Comparison of ENCODE assay signal across 8 cellular contexts in genomic region chr14:86057018-86057667, GRCh38.
A peak's percentile ranks its signal among the peaks of the same experiment; 100 is the strongest.
DNase-seq lines count a peak whose midpoint lies in the region; ATAC-seq and TF ChIP-seq lines count a peak whose summit lies in the region.

No MANE protein-coding gene starts in this region.

- TF ChIP-seq CTCF in AG09309 (IDR thresholded peaks at IDR 0.05; ENCODE audit: control insufficient read depth, insufficient read depth, low read depth, low read length, missing control alignments) = peak; percentile 69
- TF ChIP-seq CTCF in GM13976 (IDR thresholded peaks at IDR 0.05; ENCODE audit: borderline replicate concordance, control extremely low read depth, extremely low read depth, insufficient read depth, missing control alignments) = peak; percentile 38
- TF ChIP-seq CTCF in thoracic aorta (IDR thresholded peaks at IDR 0.05) = peak; percentile 32

- H3K4me1 ChIP-seq in thoracic aorta (ENCODE audit: control insufficient read depth in 1 of 2, low read depth in 2 of 2) = peaks cover 0 to 4% of the 10 kb centered on the region in 2 donors

- H3K27me3 ChIP-seq in thoracic aorta (replicated peaks; ENCODE audit: insufficient read depth) = no peaks in the 10 kb centered on the region

- no peak overlapping the region for H3K4me3 Mint-ChIP-seq in activated CD8-positive, alpha-beta T cell treated with anti-CD3 and anti-CD28 coated beads, Interleukin-2, amount 10 ng/mL, durations not matched to agents 7 days and 5 days

- DNase-seq in AG09309 (ENCODE audit: low read depth) = peak; percentile 0
- no peak for DNase-seq in GM13976 (ENCODE audit: low spot score)
- peak; percentile 58 for DNase-seq in NCI-H1694 treated with DMSO at 0.1 percent for 48 hours (lab: John Stamatoyannopoulos, UW)
- peak; percentile 48 for DNase-seq in activated CD8-positive, alpha-beta T cell treated with anti-CD3 and anti-CD28 coated beads, Interleukin-2, amount 10 ng/mL, durations not matched to agents 7 days and 5 days
- DNase-seq in inferior parietal cortex (ENCODE audit: extremely low spot score) = peak; percentile 65
- DNase-seq in thoracic aorta (ENCODE audit: low spot score) = no peak
- no peak for DNase-seq in cerebellar cortex (ENCODE audit: low spot score)

- H3K27ac ChIP-seq in thoracic aorta = no peak overlapping the region

- no peaks in the 10 kb centered on the region for H3K36me3 ChIP-seq in thoracic aorta

- no peaks in the 10 kb centered on the region for H3K36me3 Mint-ChIP-seq in activated CD8-positive, alpha-beta T cell treated with anti-CD3 and anti-CD28 coated beads, Interleukin-2, amount 10 ng/mL, durations not matched to agents 7 days and 5 days (ENCODE audit: low read depth)

- no peaks in the 10 kb centered on the region for H3K27me3 Mint-ChIP-seq in activated CD8-positive, alpha-beta T cell treated with anti-CD3 and anti-CD28 coated beads, Interleukin-2, amount 10 ng/mL, durations not matched to agents 7 days and 5 days (ENCODE audit: low read depth)

- no peak for ATAC-seq in activated CD8-positive, alpha-beta T cell treated with anti-CD3 and anti-CD28 coated beads, Interleukin-2, amount 10 ng/mL, durations not matched to agents 7 days and 5 days
- ATAC-seq in thoracic aorta (ENCODE audit: insufficient number of reproducible peaks, low FRiP score, low read depth) (no peak), GM21723 (IDR thresholded peaks at IDR 0.05; ENCODE audit: unreplicated experiment) (no peak)

- H3K4me3 ChIP-seq in AG09309 (ENCODE audit: control insufficient read depth, low read depth, low read length) (no peak overlapping the region), thoracic aorta (no peak overlapping the region)

- POLR2A ChIA-PET in activated CD8-positive, alpha-beta T cell treated with anti-CD3 and anti-CD28 coated beads, Interleukin-2, amount 10 ng/mL, durations not matched to agents 7 days and 5 days (lab: Charles Lee) = no interaction called here

- H3K4me1 Mint-ChIP-seq in activated CD8-positive, alpha-beta T cell treated with anti-CD3 and anti-CD28 coated beads, Interleukin-2, amount 10 ng/mL, durations not matched to agents 7 days and 5 days (ENCODE audit: low read depth) = no peaks in the 10 kb centered on the region

- no peaks in the 10 kb centered on the region for H3K9me3 ChIP-seq in thoracic aorta

- H3K9me3 Mint-ChIP-seq in activated CD8-positive, alpha-beta T cell treated with anti-CD3 and anti-CD28 coated beads, Interleukin-2, amount 10 ng/mL, durations not matched to agents 7 days and 5 days (ENCODE audit: insufficient read depth) = no peaks in the 10 kb centered on the region

- CTCF ChIA-PET in activated CD8-positive, alpha-beta T cell treated with anti-CD3 and anti-CD28 coated beads, Interleukin-2, amount 10 ng/mL, durations not matched to agents 7 days and 5 days (lab: Charles Lee) = interaction anchor here (0.7 to 1.1 kb wide), 3 partner anchors 19 to 189 kb away, joined by 3 to 4 read pairs (median 3); no protein-coding TSS in a partner anchor

- H3K27ac Mint-ChIP-seq in activated CD8-positive, alpha-beta T cell treated with anti-CD3 and anti-CD28 coated beads, Interleukin-2, amount 10 ng/mL, durations not matched to agents 7 days and 5 days = no peak overlapping the region

- in situ Hi-C loops in GM13976 (cut with MboI; ENCODE audit: low sequenced_read_pairs, unreplicated experiment) = no loop called here

Comparison
In these comparisons a context has a peak if more than half of its experiments do, and no peak if none do; other contexts are left out.
1. DNase-seq: peak in AG09309 (single experiment), NCI-H1694 treated with DMSO at 0.1 percent for 48 hours (single experiment), activated CD8-positive, alpha-beta T cell treated with anti-CD3 and anti-CD28 coated beads, Interleukin-2, amount 10 ng/mL, durations not matched to agents 7 days and 5 days (single experiment) and inferior parietal cortex (single experiment); none in GM13976 (single experiment), thoracic aorta (single experiment) and cerebellar cortex (single experiment).
2. Peak in every context shown above with its lines, with median percentiles within 50 percentile points of each other: CTCF ChIP-seq.